1 cellular context compared by ENCODE assay signal in the genomic region with DNA sequence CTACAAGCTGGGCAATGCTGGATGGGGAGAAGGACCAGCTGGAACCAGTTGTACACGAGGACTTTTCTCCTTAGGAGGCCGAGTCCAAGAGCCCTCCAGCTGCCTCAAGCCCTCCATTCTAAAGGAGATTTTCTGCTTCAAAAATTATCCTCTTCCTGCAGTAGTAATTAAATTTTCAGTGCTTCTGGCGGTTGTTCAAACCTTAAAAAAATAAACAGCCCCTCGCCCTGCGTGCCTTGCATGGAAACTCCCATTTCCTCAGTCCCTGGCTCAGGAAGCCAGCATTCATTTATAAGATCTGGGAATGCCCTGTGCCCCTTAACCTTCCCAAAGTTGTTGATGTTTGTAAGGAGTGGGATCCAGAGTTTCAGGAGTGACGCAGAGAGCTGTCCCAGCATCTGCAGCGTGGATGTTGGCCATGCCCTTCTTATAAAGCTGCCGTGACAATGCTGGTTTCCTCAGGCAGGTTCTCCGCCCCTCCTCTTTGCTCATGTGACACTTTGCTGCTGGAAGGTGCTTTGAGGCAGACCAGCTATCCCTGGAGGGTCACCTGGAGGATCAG.
TF ChIP-seq lines count a peak whose summit lies in the region.

No MANE protein-coding gene starts in this region.

TF ChIP-seq in HEK293, 187 proteins besides CTCF, POLR2A, EP300 and RAD21 (continued from another document and continues in another):
- TF ChIP-seq ZNF341 (tag by site-specific recombination; IDR thresholded peaks at IDR 0.05; ENCODE audit: low read depth) (0 out of 2 replicates have a peak, but pooled peaks have one; percentile 19), ZNF24 (tag by site-specific recombination; IDR thresholded peaks at IDR 0.05) (no peak), ZNF449 (tag by site-specific recombination; IDR thresholded peaks at IDR 0.05) (peak; percentile 63; the same call in 1 of the 2 replicates), ZNF18 (tag by site-specific recombination; IDR thresholded peaks at IDR 0.05) (no peak), KLF17 (tag by site-specific recombination; IDR thresholded peaks at IDR 0.05) (peak; percentile 45), ZNF155 (tag by site-specific recombination; IDR thresholded peaks at IDR 0.05) (no peak), ZNF791 (tag by site-specific recombination; IDR thresholded peaks at IDR 0.05) (no peak), ZNF26 (tag by site-specific recombination; IDR thresholded peaks at IDR 0.05) (no peak), ZNF629 (tag by site-specific recombination; IDR thresholded peaks at IDR 0.05) (peak; percentile 33; the same call in 1 of the 2 replicates), IKZF3 (tag by site-specific recombination; IDR thresholded peaks at IDR 0.05) (peak; percentile 78), ZNF639 (tag by site-specific recombination; IDR thresholded peaks at IDR 0.05) (no peak), ZNF549 (tag by site-specific recombination; IDR thresholded peaks at IDR 0.05) (no peak), ZNF157 (tag by site-specific recombination; IDR thresholded peaks at IDR 0.05) (no peak), TRIM28 (IDR thresholded peaks at IDR 0.05; ENCODE audit: borderline replicate concordance, low read length) (peak; percentile 76; the same call in 1 of the 2 replicates), ZBTB48 (tag by site-specific recombination; IDR thresholded peaks at IDR 0.05) (0 out of 2 replicates have a peak, but pooled peaks have one; percentile 58), ZNF404 (tag by site-specific recombination; IDR thresholded peaks at IDR 0.05) (no peak), ZXDB (tag by site-specific recombination; IDR thresholded peaks at IDR 0.05) (no peak; the same call in 1 of the 2 replicates), WT1 (tag by site-specific recombination; IDR thresholded peaks at IDR 0.05) (peak; percentile 97), ZBTB17 (tag by site-specific recombination; IDR thresholded peaks at IDR 0.05) (peak; percentile 31; the same call in 1 of the 2 replicates), ZNF140 (tag by site-specific recombination; IDR thresholded peaks at IDR 0.05) (no peak), ZSCAN4 (tag by site-specific recombination; IDR thresholded peaks at IDR 0.05) (no peak), ZNF239 (tag by site-specific recombination; IDR thresholded peaks at IDR 0.05) (no peak), ZNF37A (tag by site-specific recombination; IDR thresholded peaks at IDR 0.05) (no peak), ZNF266 (tag by site-specific recombination; IDR thresholded peaks at IDR 0.05; ENCODE audit: low read depth) (no peak), ZNF600 (tag by site-specific recombination; IDR thresholded peaks at IDR 0.05) (no peak), ZNF48 (tag by site-specific recombination; IDR thresholded peaks at IDR 0.05) (no peak), SCRT1 (tag by site-specific recombination; IDR thresholded peaks at IDR 0.05; ENCODE audit: borderline replicate concordance) (no peak), MEIS1 (CRISPR knock-in tag; IDR thresholded peaks at IDR 0.05; ENCODE audit: borderline replicate concordance) (no peak), PRDM1 (tag by site-specific recombination; IDR thresholded peaks at IDR 0.05) (no peak), ZNF138 (tag by site-specific recombination; IDR thresholded peaks at IDR 0.05; ENCODE audit: borderline replicate concordance) (no peak), ZBTB8A (tag by site-specific recombination; IDR thresholded peaks at IDR 0.05) (peak; percentile 75), ZNF148 (tag by site-specific recombination; IDR thresholded peaks at IDR 0.05; ENCODE audit: borderline replicate concordance) (no peak), OSR2 (tag by site-specific recombination; IDR thresholded peaks at IDR 0.05) (peak; percentile 60), GFI1B (tag by site-specific recombination; IDR thresholded peaks at IDR 0.05) (no peak), ZSCAN30 (tag by site-specific recombination; IDR thresholded peaks at IDR 0.05) (no peak), ZNF664 (tag by site-specific recombination; IDR thresholded peaks at IDR 0.05) (peak; percentile 43; the same call in 1 of the 2 replicates), ZNF133 (tag by site-specific recombination; IDR thresholded peaks at IDR 0.05) (peak; percentile 68)
- TF ChIP-seq, protein P1, sequence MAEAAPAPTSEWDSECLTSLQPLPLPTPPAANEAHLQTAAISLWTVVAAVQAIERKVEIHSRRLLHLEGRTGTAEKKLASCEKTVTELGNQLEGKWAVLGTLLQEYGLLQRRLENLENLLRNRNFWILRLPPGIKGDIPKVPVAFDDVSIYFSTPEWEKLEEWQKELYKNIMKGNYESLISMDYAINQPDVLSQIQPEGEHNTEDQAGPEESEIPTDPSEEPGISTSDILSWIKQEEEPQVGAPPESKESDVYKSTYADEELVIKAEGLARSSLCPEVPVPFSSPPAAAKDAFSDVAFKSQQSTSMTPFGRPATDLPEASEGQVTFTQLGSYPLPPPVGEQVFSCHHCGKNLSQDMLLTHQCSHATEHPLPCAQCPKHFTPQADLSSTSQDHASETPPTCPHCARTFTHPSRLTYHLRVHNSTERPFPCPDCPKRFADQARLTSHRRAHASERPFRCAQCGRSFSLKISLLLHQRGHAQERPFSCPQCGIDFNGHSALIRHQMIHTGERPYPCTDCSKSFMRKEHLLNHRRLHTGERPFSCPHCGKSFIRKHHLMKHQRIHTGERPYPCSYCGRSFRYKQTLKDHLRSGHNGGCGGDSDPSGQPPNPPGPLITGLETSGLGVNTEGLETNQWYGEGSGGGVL (tag by site-specific recombination; IDR thresholded peaks at IDR 0.05) = no peak
- TF ChIP-seq, protein P2, sequence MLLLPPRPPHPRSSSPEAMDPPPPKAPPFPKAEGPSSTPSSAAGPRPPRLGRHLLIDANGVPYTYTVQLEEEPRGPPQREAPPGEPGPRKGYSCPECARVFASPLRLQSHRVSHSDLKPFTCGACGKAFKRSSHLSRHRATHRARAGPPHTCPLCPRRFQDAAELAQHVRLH (tag by site-specific recombination; IDR thresholded peaks at IDR 0.05) = no peak
- TF ChIP-seq, protein P3, sequence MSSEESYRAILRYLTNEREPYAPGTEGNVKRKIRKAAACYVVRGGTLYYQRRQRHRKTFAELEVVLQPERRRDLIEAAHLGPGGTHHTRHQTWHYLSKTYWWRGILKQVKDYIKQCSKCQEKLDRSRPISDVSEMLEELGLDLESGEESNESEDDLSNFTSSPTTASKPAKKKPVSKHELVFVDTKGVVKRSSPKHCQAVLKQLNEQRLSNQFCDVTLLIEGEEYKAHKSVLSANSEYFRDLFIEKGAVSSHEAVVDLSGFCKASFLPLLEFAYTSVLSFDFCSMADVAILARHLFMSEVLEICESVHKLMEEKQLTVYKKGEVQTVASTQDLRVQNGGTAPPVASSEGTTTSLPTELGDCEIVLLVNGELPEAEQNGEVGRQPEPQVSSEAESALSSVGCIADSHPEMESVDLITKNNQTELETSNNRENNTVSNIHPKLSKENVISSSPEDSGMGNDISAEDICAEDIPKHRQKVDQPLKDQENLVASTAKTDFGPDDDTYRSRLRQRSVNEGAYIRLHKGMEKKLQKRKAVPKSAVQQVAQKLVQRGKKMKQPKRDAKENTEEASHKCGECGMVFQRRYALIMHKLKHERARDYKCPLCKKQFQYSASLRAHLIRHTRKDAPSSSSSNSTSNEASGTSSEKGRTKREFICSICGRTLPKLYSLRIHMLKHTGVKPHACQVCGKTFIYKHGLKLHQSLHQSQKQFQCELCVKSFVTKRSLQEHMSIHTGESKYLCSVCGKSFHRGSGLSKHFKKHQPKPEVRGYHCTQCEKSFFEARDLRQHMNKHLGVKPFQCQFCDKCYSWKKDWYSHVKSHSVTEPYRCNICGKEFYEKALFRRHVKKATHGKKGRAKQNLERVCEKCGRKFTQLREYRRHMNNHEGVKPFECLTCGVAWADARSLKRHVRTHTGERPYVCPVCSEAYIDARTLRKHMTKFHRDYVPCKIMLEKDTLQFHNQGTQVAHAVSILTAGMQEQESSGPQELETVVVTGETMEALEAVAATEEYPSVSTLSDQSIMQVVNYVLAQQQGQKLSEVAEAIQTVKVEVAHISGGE (tag by site-specific recombination; conservative IDR thresholded peaks at IDR 0.05; ENCODE audit: low read depth) = no peak
